In genomic region chr16:88524973-88525662, GRCh38 we compare ENCODE assay signal across 21 cellular contexts. TPM values are rescaled to one million over a fixed set of nuclear protein-coding genes. Genes with fewer than 3 reads are reported as not detected.
A peak's percentile ranks its signal among the peaks of the same experiment; 100 is the strongest.
DNase-seq lines count a peak whose midpoint lies in the region; ATAC-seq, FAIRE-seq and TF ChIP-seq lines count a peak whose summit lies in the region.
"Had no signal": no experiment of that assay in that cellular context is flagged by ENCODE, and none has a peak within 500 bp of the region (broad histone marks: within the 10 kb centered on the region; RNA-seq: fewer than 3 reads in every experiment).

No MANE protein-coding gene starts in this region.

- peak overlapping the region; percentile 60 to 78 for H3K27ac Mint-ChIP-seq in natural killer cell
- no peak overlapping the region for H3K27ac Mint-ChIP-seq in natural killer cell treated with Interleukin-12 subunit alpha and Interleukin-12 subunit beta and Interleukin-15 and Interleukin-18, amount 100 ng/mL, for 72 hours
- H3K27ac Mint-ChIP-seq: IgD-negative memory B cell had no signal

- intact Hi-C loops in natural killer cell (cut with micrococcal nuclease): no loop called here

- H3K4me3 Mint-ChIP-seq in natural killer cell: no peak overlapping the region
- H3K4me3 Mint-ChIP-seq in natural killer cell treated with Interleukin-12 subunit alpha and Interleukin-12 subunit beta and Interleukin-15 and Interleukin-18, amount 100 ng/mL, for 72 hours: no peak overlapping the region

- H3K4me1 Mint-ChIP-seq in natural killer cell: peaks cover 8 to 39% of the 10 kb centered on the region in 2 donors
- H3K4me1 Mint-ChIP-seq in natural killer cell treated with Interleukin-12 subunit alpha and Interleukin-12 subunit beta and Interleukin-15 and Interleukin-18, amount 100 ng/mL, for 72 hours (ENCODE audit: low read depth in 2 of 2): peaks cover 3 to 15% of the 10 kb centered on the region in 2 donors

- H3K27me3 Mint-ChIP-seq in natural killer cell (ENCODE audit: low read depth in 2 of 2): no peaks in the 10 kb centered on the region
- H3K27me3 Mint-ChIP-seq in natural killer cell treated with Interleukin-12 subunit alpha and Interleukin-12 subunit beta and Interleukin-15 and Interleukin-18, amount 100 ng/mL, for 72 hours: no peaks in the 10 kb centered on the region
- H3K27me3 Mint-ChIP-seq: IgD-negative memory B cell had no signal

- no peak for TF ChIP-seq CTCF in natural killer cell (IDR thresholded peaks at IDR 0.05)

- no peak for FAIRE-seq in GM19239 (lab: Jason Lieb, UNC)
- FAIRE-seq: islet of Langerhans, pancreas had no signal

- DNase-seq in natural killer cell: no peak
- DNase-seq in natural killer cell treated with Interleukin-12 subunit alpha and Interleukin-12 subunit beta and Interleukin-15 and Interleukin-18, amount 100 ng/mL, for 72 hours (ENCODE audit: low spot score): no peak
- DNase-seq in cerebellar cortex (ENCODE audit: low spot score): peak; percentile 43
- peak; percentile 29 to 40 for DNase-seq in lung microvascular endothelial cell (ENCODE audit: low read depth in 2 of 2)
- no peak for DNase-seq in ACHN
- no peak for DNase-seq in GM19239 (ENCODE audit: insufficient read length, low spot score)
- DNase-seq in SK-N-DZ (ENCODE audit: low spot score): no peak
- DNase-seq: activated CD8-positive, alpha-beta memory T cell treated with anti-CD3 and anti-CD28 coated beads, Interleukin-2, amount 50 U/mL, for 4 hours; activated effector memory CD4-positive, alpha-beta T cell treated with anti-CD3 and anti-CD28 coated beads, Interleukin-2, amount 50 U/mL, for 16 hours; EL; foreskin keratinocyte; mammary epithelial cell; NCI-H1417 treated with DMSO at 0.1 percent for 48 hours; NCI-H2171; NCI-H526; stimulated activated CD4-positive, alpha-beta T cell treated with anti-CD3 and anti-CD28 coated beads, Interleukin-1b, Interleukin-23, amount 100 ng/mL, for 48 hours; stimulated activated naive CD8-positive, alpha-beta T cell treated with anti-CD3 and anti-CD28 coated beads, Interleukin-15, Interleukin-2, amounts not matched to agents 100 U/mL and 50 U/mL, for 24 hours had no signal

- in situ Hi-C loops in ACHN (cut with HindIII; ENCODE audit: low pct_ligation_motif_present, low pct_unique_long_range_greater_than_20kb, low sequenced_read_pairs): loop anchor here (25.0 kb wide), 1 partner anchor 88 kb away; no protein-coding TSS in a partner anchor

- H3K9me3 Mint-ChIP-seq in natural killer cell: no peaks in the 10 kb centered on the region
- H3K9me3 Mint-ChIP-seq in natural killer cell treated with Interleukin-12 subunit alpha and Interleukin-12 subunit beta and Interleukin-15 and Interleukin-18, amount 100 ng/mL, for 72 hours: no peaks in the 10 kb centered on the region
- H3K9me3 Mint-ChIP-seq: IgD-negative memory B cell had no signal

- H3K36me3 Mint-ChIP-seq in natural killer cell: no peaks in the 10 kb centered on the region
- no peaks in the 10 kb centered on the region for H3K36me3 Mint-ChIP-seq in natural killer cell treated with Interleukin-12 subunit alpha and Interleukin-12 subunit beta and Interleukin-15 and Interleukin-18, amount 100 ng/mL, for 72 hours
- H3K36me3 Mint-ChIP-seq: IgD-negative memory B cell had no signal

- ATAC-seq in natural killer cell: no peak
- no peak for ATAC-seq in natural killer cell treated with Interleukin-12 subunit alpha and Interleukin-12 subunit beta and Interleukin-15 and Interleukin-18, amount 100 ng/mL, for 72 hours
- no peak for ATAC-seq in HG03571 (IDR thresholded peaks at IDR 0.05; ENCODE audit: unreplicated experiment)
- ATAC-seq: foreskin keratinocyte; stimulated activated naive CD8-positive, alpha-beta T cell treated with anti-CD3 and anti-CD28 coated beads, Interleukin-15, Interleukin-2, amounts not matched to agents 100 U/mL and 50 U/mL, for 24 hours had no signal

RNA-seq across cellular contexts. Expression of gene ZC3H18, which starts 45.1 kb away (rescaled TPM):
- total RNA-seq in natural killer cell (100 to 1,000 TPM; 125 to 130 (median 126) TPM), lung microvascular endothelial cell (6.1 and 8.7 TPM in 2 replicates)
- 100 to 1,000 TPM in 1 of 2 donors, 10 to 100 TPM in 1; 85.0 to 148 TPM for total RNA-seq in natural killer cell treated with Interleukin-12 subunit alpha and Interleukin-12 subunit beta and Interleukin-15 and Interleukin-18, amount 100 ng/mL, for 72 hours
- 24.7 and 26.3 TPM in 2 replicates for polyA plus RNA-seq in SK-N-DZ (2014; cell fraction: cytosol; rRNA removed)
- polyA plus RNA-seq in SK-N-DZ (2014; cell fraction: nucleus; rRNA removed): 41.5 and 57.7 TPM in 2 replicates

Comparison
In these comparisons a context has a peak if more than half of its experiments do, and no peak if none do; other contexts are left out.
1. H3K27ac Mint-ChIP-seq: peak in natural killer cell (2 of 2); none in natural killer cell treated with Interleukin-12 subunit alpha and Interleukin-12 subunit beta and Interleukin-15 and Interleukin-18, amount 100 ng/mL, for 72 hours (0 of 2).
2. DNase-seq: peak in cerebellar cortex (single experiment) and lung microvascular endothelial cell (2 of 2); none in natural killer cell (single experiment), natural killer cell treated with Interleukin-12 subunit alpha and Interleukin-12 subunit beta and Interleukin-15 and Interleukin-18, amount 100 ng/mL, for 72 hours (single experiment), ACHN (single experiment), GM19239 (single experiment) and SK-N-DZ (single experiment).